26 cellular contexts compared by ENCODE assay signal in genomic region chr4:104571341-104571740, GRCh38.
A peak's percentile ranks its signal among the peaks of the same experiment; 100 is the strongest.
DNase-seq lines count a peak whose midpoint lies in the region; ATAC-seq lines count a peak whose summit lies in the region.
"Had no signal": no experiment of that assay in that cellular context is flagged by ENCODE, and none has a peak within 500 bp of the region (broad histone marks: within the 10 kb centered on the region; RNA-seq: fewer than 3 reads in every experiment).

No MANE protein-coding gene starts in this region.

- ATAC-seq in stimulated activated memory B cell treated with anti-CD40 and anti-IgM and Interleukin-4, amounts not matched to agents 10 μg/mL and 1 μg/mL and 100 μg/mL, for 72 hours = peak; percentile 24
- ATAC-seq in HG03432 (IDR thresholded peaks at IDR 0.05; ENCODE audit: unreplicated experiment) (no peak), GM21529 (IDR thresholded peaks at IDR 0.05; ENCODE audit: unreplicated experiment) (no peak)
- ATAC-seq: activated CD4-positive, CD25-positive, alpha-beta regulatory T cell treated with anti-CD3 and anti-CD28 coated beads, Interleukin-2, amount 50 U/mL, for 24 hours; activated T-helper 17 cell treated with anti-CD3 and anti-CD28 coated beads, Interleukin-2, amount 50 U/mL, for 72 hours; heart right ventricle had no signal

- no peaks in the 10 kb centered on the region for H3K4me1 Mint-ChIP-seq in stimulated activated memory B cell treated with anti-CD40 and anti-IgM and Interleukin-4, amounts not matched to agents 10 μg/mL and 1 μg/mL and 100 μg/mL, for 72 hours
- H3K4me1 Mint-ChIP-seq: activated naive CD8-positive, alpha-beta T cell treated with anti-CD3 and anti-CD28 coated beads for 36 hours; activated T-helper 17 cell treated with anti-CD3 and anti-CD28 coated beads, Interleukin-2, amount 50 U/mL, for 72 hours; CD4-positive, CD25-positive, alpha-beta regulatory T cell; immature natural killer cell; nephron had no signal

- DNase-seq in NT2/D1 (ENCODE audit: low read depth, low spot score) (peak; percentile 15), astrocyte of the hippocampus (ENCODE audit: low read depth, low spot score) (peak; percentile 41), iPS-NIHi11 (ENCODE audit: low spot score) (peak; percentile 29), MV-4-11 (lab: John Stamatoyannopoulos, UW) (no peak)
- DNase-seq: activated CD4-positive, alpha-beta memory T cell treated with anti-CD3 and anti-CD28 coated beads for 36 hours; activated CD8-positive, alpha-beta memory T cell treated with anti-CD3 and anti-CD28 coated beads, Interleukin-2, amount 50 U/mL, for 48 hours; activated naive CD8-positive, alpha-beta T cell treated with anti-CD3 and anti-CD28 coated beads for 36 hours; CD4-positive, CD25-positive, alpha-beta regulatory T cell; erythroblast; heart right ventricle; immature natural killer cell; NCI-H187; NCI-H69; ovary; SHP77; stimulated activated CD4-positive, alpha-beta T cell treated with anti-CD3 and anti-CD28 coated beads, Interleukin-4, amount 100 ng/mL, for 1 hour; stimulated activated naive CD4-positive, alpha-beta T cell treated with Interleukin-2 at 50 U/mL for 16 hours had no signal

- H3K9me3 Mint-ChIP-seq in stimulated activated memory B cell treated with anti-CD40 and anti-IgM and Interleukin-4, amounts not matched to agents 10 μg/mL and 1 μg/mL and 100 μg/mL, for 72 hours = no peaks in the 10 kb centered on the region
- H3K9me3 Mint-ChIP-seq: activated CD4-positive, alpha-beta memory T cell treated with anti-CD3 and anti-CD28 coated beads for 36 hours; activated naive CD8-positive, alpha-beta T cell treated with anti-CD3 and anti-CD28 coated beads for 36 hours; activated T-helper 17 cell treated with anti-CD3 and anti-CD28 coated beads, Interleukin-2, amount 50 U/mL, for 72 hours had no signal

- H3K36me3 ChIP-seq in NT2/D1 (ENCODE audit: insufficient read depth, insufficient read length, low read length) = no peaks in the 10 kb centered on the region
- H3K36me3 ChIP-seq: ascending aorta, heart right ventricle, ovary, right atrium auricular region, thoracic aorta had no signal

- peaks cover 11% of the 10 kb centered on the region for H3K27me3 Mint-ChIP-seq in stimulated activated memory B cell treated with anti-CD40 and anti-IgM and Interleukin-4, amounts not matched to agents 10 μg/mL and 1 μg/mL and 100 μg/mL, for 72 hours
- H3K27me3 Mint-ChIP-seq: activated CD4-positive, alpha-beta memory T cell treated with anti-CD3 and anti-CD28 coated beads for 36 hours; CD4-positive, CD25-positive, alpha-beta regulatory T cell had no signal

- no peak overlapping the region for H3K9ac ChIP-seq in NT2/D1 (ENCODE audit: insufficient read length, low read depth)

- H3K27ac Mint-ChIP-seq in stimulated activated memory B cell treated with anti-CD40 and anti-IgM and Interleukin-4, amounts not matched to agents 10 μg/mL and 1 μg/mL and 100 μg/mL, for 72 hours = no peak overlapping the region
- H3K27ac Mint-ChIP-seq: activated CD4-positive, alpha-beta memory T cell treated with anti-CD3 and anti-CD28 coated beads for 36 hours; activated naive CD8-positive, alpha-beta T cell treated with anti-CD3 and anti-CD28 coated beads for 36 hours; activated T-helper 17 cell treated with anti-CD3 and anti-CD28 coated beads, Interleukin-2, amount 50 U/mL, for 72 hours; CD4-positive, CD25-positive, alpha-beta regulatory T cell; immature natural killer cell; nephron had no signal

- no peaks in the 10 kb centered on the region for H3K9me3 ChIP-seq in NT2/D1 (ENCODE audit: insufficient read depth, low read length)
- H3K9me3 ChIP-seq: ascending aorta, heart right ventricle, ovary, right atrium auricular region, thoracic aorta had no signal

- no peak overlapping the region for H3K4me3 Mint-ChIP-seq in stimulated activated memory B cell treated with anti-CD40 and anti-IgM and Interleukin-4, amounts not matched to agents 10 μg/mL and 1 μg/mL and 100 μg/mL, for 72 hours
- H3K4me3 Mint-ChIP-seq: activated CD4-positive, alpha-beta memory T cell treated with anti-CD3 and anti-CD28 coated beads for 36 hours; activated naive CD8-positive, alpha-beta T cell treated with anti-CD3 and anti-CD28 coated beads for 36 hours; activated T-helper 17 cell treated with anti-CD3 and anti-CD28 coated beads, Interleukin-2, amount 50 U/mL, for 72 hours; CD4-positive, CD25-positive, alpha-beta regulatory T cell; immature natural killer cell; nephron had no signal

- no peaks in the 10 kb centered on the region for H3K36me3 Mint-ChIP-seq in stimulated activated memory B cell treated with anti-CD40 and anti-IgM and Interleukin-4, amounts not matched to agents 10 μg/mL and 1 μg/mL and 100 μg/mL, for 72 hours
- H3K36me3 Mint-ChIP-seq: activated CD4-positive, alpha-beta memory T cell treated with anti-CD3 and anti-CD28 coated beads for 36 hours; activated naive CD8-positive, alpha-beta T cell treated with anti-CD3 and anti-CD28 coated beads for 36 hours; CD4-positive, CD25-positive, alpha-beta regulatory T cell; immature natural killer cell had no signal

- no peak overlapping the region for H3K4me3 ChIP-seq in NT2/D1 (ENCODE audit: insufficient read length, low read depth)
- H3K4me3 ChIP-seq: ascending aorta, heart right ventricle, ovary, right atrium auricular region, thoracic aorta had no signal

- H3K27me3 ChIP-seq in NT2/D1 (ENCODE audit: insufficient read depth, insufficient read length) = no peaks in the 10 kb centered on the region
- H3K27me3 ChIP-seq: ascending aorta, heart right ventricle, ovary, right atrium auricular region had no signal

- H3K4me1 ChIP-seq in NT2/D1 (ENCODE audit: insufficient read depth, insufficient read length) = no peaks in the 10 kb centered on the region
- H3K4me1 ChIP-seq: ascending aorta, heart right ventricle, right atrium auricular region had no signal
